20 cellular contexts compared by ENCODE assay signal in the genomic region with DNA sequence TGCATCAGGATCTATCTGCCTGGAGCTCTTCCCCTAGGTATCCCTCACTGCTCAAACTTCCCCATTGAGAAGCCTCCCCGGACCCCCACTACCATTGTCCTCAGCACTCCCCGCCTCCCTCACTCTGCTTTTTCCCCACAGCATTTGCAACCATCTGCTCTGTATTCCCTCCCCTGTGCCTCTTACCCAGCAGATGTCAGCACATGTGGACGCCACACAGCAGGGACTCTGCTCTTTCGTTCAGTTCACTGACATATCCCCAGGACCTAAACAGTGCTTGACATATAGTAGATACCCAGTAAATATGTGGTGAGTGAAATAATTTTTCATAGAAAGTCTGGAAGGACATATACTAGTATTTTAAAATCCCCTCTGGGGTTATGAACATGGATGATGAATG. TPM values are rescaled to one million over a fixed set of nuclear protein-coding genes. Genes with fewer than 3 reads are reported as not detected.
A peak's percentile ranks its signal among the peaks of the same experiment; 100 is the strongest.
DNase-seq lines count a peak whose midpoint lies in the region; ATAC-seq and TF ChIP-seq lines count a peak whose summit lies in the region.
"Had no signal": no experiment of that assay in that cellular context is flagged by ENCODE, and none has a peak within 500 bp of the region (broad histone marks: within the 10 kb centered on the region; RNA-seq: fewer than 3 reads in every experiment).

No MANE protein-coding gene starts in this region.

- H3K36me3 ChIP-seq in CD8-positive, alpha-beta T cell (ENCODE audit: insufficient read depth, low read length), result no peaks in the 10 kb centered on the region

- no peak overlapping the region for H3K4me3 ChIP-seq in CD8-positive, alpha-beta T cell (ENCODE audit: low read depth, low read length)
- H3K4me3 ChIP-seq: coronary artery, esophagus muscularis mucosa, SK-N-MC, transverse colon had no signal

- POLR2A ChIA-PET in CD8-positive, alpha-beta T cell (lab: Charles Lee), result interaction anchor here (2.0 kb wide), 1 partner anchor 9 kb away, joined by 4 read pairs; no protein-coding TSS in a partner anchor

- no peaks in the 10 kb centered on the region for H3K4me1 ChIP-seq in CD8-positive, alpha-beta T cell (ENCODE audit: insufficient read depth, low read length)

- no peak overlapping the region for H3K27ac ChIP-seq in CD8-positive, alpha-beta T cell (ENCODE audit: low read depth, low read length)
- H3K27ac ChIP-seq: 22Rv1, coronary artery, esophagus muscularis mucosa, SK-N-MC, transverse colon, VCaP had no signal

- H3K4me1 Mint-ChIP-seq in CD8-positive, alpha-beta T cell (ENCODE audit: low read depth), result no peaks in the 10 kb centered on the region
- H3K4me1 Mint-ChIP-seq in T-helper 17 cell, result peaks cover 8% of the 10 kb centered on the region
- no peaks in the 10 kb centered on the region for H3K4me1 Mint-ChIP-seq in nephron progenitor cell
- H3K4me1 Mint-ChIP-seq in mesothelial cell of epicardium, result peaks cover 13% of the 10 kb centered on the region

- no peaks in the 10 kb centered on the region for H3K9me3 ChIP-seq in CD8-positive, alpha-beta T cell (ENCODE audit: low read length)
- no peaks in the 10 kb centered on the region for H3K9me3 ChIP-seq in T-helper 17 cell (ENCODE audit: control insufficient read depth, low read length, poor library complexity, severe bottlenecking)
- H3K9me3 ChIP-seq: esophagus muscularis mucosa, transverse colon had no signal

- ATAC-seq in CD8-positive, alpha-beta T cell, result no peak
- ATAC-seq in T-helper 17 cell (no peak), HG02678 (IDR thresholded peaks at IDR 0.05; ENCODE audit: unreplicated experiment) (no peak)

- H3K27ac Mint-ChIP-seq in CD8-positive, alpha-beta T cell, result peak overlapping the region; percentile 19
- H3K27ac Mint-ChIP-seq in T-helper 17 cell (peak overlapping the region; percentile 79), nephron progenitor cell (peak overlapping the region; percentile 4), mesothelial cell of epicardium (no peak overlapping the region)
- H3K27ac Mint-ChIP-seq: T-helper 2 cell treated with Interferon-gamma antibody and Interleukin-4, amounts not matched to agents 5 μg/mL and 100 μg/mL, for 36 hours had no signal

- no peaks in the 10 kb centered on the region for H3K9me3 Mint-ChIP-seq in CD8-positive, alpha-beta T cell
- no peaks in the 10 kb centered on the region for H3K9me3 Mint-ChIP-seq in nephron progenitor cell
- H3K9me3 Mint-ChIP-seq in mesothelial cell of epicardium, result no peaks in the 10 kb centered on the region
- H3K9me3 Mint-ChIP-seq: immature natural killer cell; T-helper 2 cell treated with Interferon-gamma antibody and Interleukin-4, amounts not matched to agents 5 μg/mL and 100 μg/mL, for 36 hours had no signal

- intact Hi-C loops in CD8-positive, alpha-beta T cell (cut with DNase I, micrococcal nuclease), result no loop called here

- DNase-seq in NCI-H82 (lab: John Stamatoyannopoulos, UW) (peak; percentile 27), NCI-H82 treated with DMSO at 0.1 percent for 48 hours (lab: John Stamatoyannopoulos, UW; ENCODE audit: unreplicated experiment) (no peak), T-helper 17 cell (no peak), nephron progenitor cell (no peak), mesothelial cell of epicardium (ENCODE audit: low spot score in 2 of 2, unreplicated experiment in 2 of 2) (no peak), T-helper 2 cell (no peak)
- no peak for DNase-seq in CD8-positive, alpha-beta T cell
- DNase-seq: activated CD8-positive, alpha-beta memory T cell treated with anti-CD3 and anti-CD28 coated beads, Interleukin-2, amount 50 U/mL, for 4 hours; DMS79 treated with DMSO at 0.1 percent for 48 hours; hippocampal formation; immature natural killer cell; NCI-H69; transverse colon had no signal

- no peak overlapping the region for H3K4me3 Mint-ChIP-seq in CD8-positive, alpha-beta T cell
- H3K4me3 Mint-ChIP-seq in T-helper 17 cell (no peak overlapping the region), nephron progenitor cell (no peak overlapping the region), mesothelial cell of epicardium (no peak overlapping the region)
- H3K4me3 Mint-ChIP-seq: immature natural killer cell; T-helper 2 cell treated with Interferon-gamma antibody and Interleukin-4, amounts not matched to agents 5 μg/mL and 100 μg/mL, for 36 hours had no signal

- CTCF ChIA-PET in CD8-positive, alpha-beta T cell (lab: Charles Lee), result no interaction called here

- no peaks in the 10 kb centered on the region for H3K27me3 Mint-ChIP-seq in CD8-positive, alpha-beta T cell (ENCODE audit: low read depth)
- H3K27me3 Mint-ChIP-seq in T-helper 17 cell (no peaks in the 10 kb centered on the region), nephron progenitor cell (ENCODE audit: low read depth, poor library complexity) (no peaks in the 10 kb centered on the region), mesothelial cell of epicardium (ENCODE audit: low read depth) (no peaks in the 10 kb centered on the region)

- H3K36me3 Mint-ChIP-seq in CD8-positive, alpha-beta T cell, result peaks cover 41% of the 10 kb centered on the region
- H3K36me3 Mint-ChIP-seq in T-helper 17 cell (ENCODE audit: low read depth), result peaks cover 9% of the 10 kb centered on the region
- H3K36me3 Mint-ChIP-seq in nephron progenitor cell (ENCODE audit: low read depth), result peaks cover 37% of the 10 kb centered on the region
- H3K36me3 Mint-ChIP-seq in mesothelial cell of epicardium, result peaks cover 44% of the 10 kb centered on the region

- H3K27me3 ChIP-seq in CD8-positive, alpha-beta T cell (ENCODE audit: insufficient read depth, low read length), result no peaks in the 10 kb centered on the region
- H3K27me3 ChIP-seq: esophagus muscularis mucosa, transverse colon had no signal

- TF ChIP-seq CTCF in CD8-positive, alpha-beta T cell (IDR thresholded peaks at IDR 0.05), result no peak
- no peak for TF ChIP-seq CTCF in nephron progenitor cell (IDR thresholded peaks at IDR 0.05)
- no peak for TF ChIP-seq CTCF in mesothelial cell of epicardium (IDR thresholded peaks at IDR 0.05; ENCODE audit: unreplicated experiment)

RNA-seq across cellular contexts. Expression of gene PIGF, which starts 36.4 kb away (rescaled TPM):
- total RNA-seq in CD8-positive, alpha-beta T cell, result 1 to 10 TPM; 4.7 to 5.5 TPM
- total RNA-seq in T-helper 17 cell, result 10 to 100 TPM; 12.1 to 12.6 TPM
- 33.5 to 36.2 TPM (median 34.5 TPM) in 3 replicates for total RNA-seq in mesothelial cell of epicardium

RNA-seq across cellular contexts. Expression of gene CRIPT, which starts 36.6 kb away (rescaled TPM):
- 10 to 100 TPM; 14.4 to 15.8 TPM for total RNA-seq in CD8-positive, alpha-beta T cell
- total RNA-seq in T-helper 17 cell, result 10 to 100 TPM; 13.5 to 14.7 TPM
- 21.1 to 22.5 TPM (median 21.3 TPM) in 3 replicates for total RNA-seq in mesothelial cell of epicardium

RNA-seq across cellular contexts. Expression of gene ATP6V1E2, which starts 38.0 kb away (rescaled TPM):
- 1 to 10 TPM; 3.6 TPM for total RNA-seq in CD8-positive, alpha-beta T cell
- 10 to 100 TPM in 1 of 2 donors, 1 to 10 TPM in 1; 8.5 to 10.4 TPM for total RNA-seq in T-helper 17 cell
- total RNA-seq in mesothelial cell of epicardium, result 7.7 to 8.6 TPM (median 7.7 TPM) in 3 replicates

RNA-seq across cellular contexts. Expression of gene RHOQ, which starts 38.1 kb away (rescaled TPM):
- 10 to 100 TPM; 22.6 to 27.3 TPM for total RNA-seq in CD8-positive, alpha-beta T cell
- 10 to 100 TPM; 19.7 to 26.5 TPM for total RNA-seq in T-helper 17 cell
- 55.9 to 57.2 TPM (median 56.6 TPM) in 3 replicates for total RNA-seq in mesothelial cell of epicardium
